ENCODE assay signal across 22 cellular contexts in genomic region chr10:69141304-69141703, GRCh38. TPM values are rescaled to one million over a fixed set of nuclear protein-coding genes. Genes with fewer than 3 reads are reported as not detected.
"Had no signal": no experiment of that assay in that cellular context is flagged by ENCODE, and none has a peak within 500 bp of the region (broad histone marks: within the 10 kb centered on the region; RNA-seq: fewer than 3 reads in every experiment).

No MANE protein-coding gene starts in this region.

- H3K27me3 Mint-ChIP-seq: activated CD4-positive, alpha-beta memory T cell treated with anti-CD3 and anti-CD28 coated beads, Interleukin-2, amount 10 ng/mL, durations not matched to agents 7 days and 5 days; activated naive CD4-positive, alpha-beta T cell treated with anti-CD3 and anti-CD28 coated beads, Interleukin-2, amount 10 ng/mL, durations not matched to agents 7 days and 5 days; activated naive CD8-positive, alpha-beta T cell treated with anti-CD3 and anti-CD28 coated beads, Interleukin-2, amount 50 U/mL, for 24 hours; naive thymus-derived CD8-positive, alpha-beta T cell; stimulated activated naive CD8-positive, alpha-beta T cell treated with anti-CD3 and anti-CD28 coated beads, Interleukin-15, amount 100 ng/mL, for 72 hours had no signal

- H3K27me3 ChIP-seq: brain microvascular endothelial cell, esophagus muscularis mucosa, neutrophil, suprapubic skin, transverse colon had no signal

- H2AFZ ChIP-seq: parathyroid adenoma had no signal

- H3K27ac ChIP-seq: brain microvascular endothelial cell, esophagus muscularis mucosa, neutrophil, parathyroid adenoma, suprapubic skin, transverse colon had no signal

- H3K9me3 ChIP-seq: esophagus muscularis mucosa, neutrophil, suprapubic skin, transverse colon had no signal

- H3K36me3 Mint-ChIP-seq: WTC11 had no signal

- H3K9me3 Mint-ChIP-seq: activated CD4-positive, alpha-beta memory T cell treated with anti-CD3 and anti-CD28 coated beads, Interleukin-2, amount 10 ng/mL, durations not matched to agents 7 days and 5 days; activated naive CD4-positive, alpha-beta T cell treated with anti-CD3 and anti-CD28 coated beads, Interleukin-2, amount 10 ng/mL, durations not matched to agents 7 days and 5 days; activated naive CD8-positive, alpha-beta T cell treated with anti-CD3 and anti-CD28 coated beads, Interleukin-2, amount 50 U/mL, for 24 hours; naive thymus-derived CD8-positive, alpha-beta T cell; stimulated activated naive CD8-positive, alpha-beta T cell treated with anti-CD3 and anti-CD28 coated beads, Interleukin-15, amount 100 ng/mL, for 72 hours; WTC11 had no signal

- H3K27ac Mint-ChIP-seq: activated CD4-positive, alpha-beta memory T cell treated with anti-CD3 and anti-CD28 coated beads, Interleukin-2, amount 10 ng/mL, durations not matched to agents 7 days and 5 days; activated naive CD4-positive, alpha-beta T cell treated with anti-CD3 and anti-CD28 coated beads, Interleukin-2, amount 10 ng/mL, durations not matched to agents 7 days and 5 days; activated naive CD8-positive, alpha-beta T cell treated with anti-CD3 and anti-CD28 coated beads, Interleukin-2, amount 50 U/mL, for 24 hours; stimulated activated naive CD8-positive, alpha-beta T cell treated with anti-CD3 and anti-CD28 coated beads, Interleukin-15, amount 100 ng/mL, for 72 hours; WTC11 had no signal

- H3K4me3 ChIP-seq: esophagus muscularis mucosa, smooth muscle cell, suprapubic skin, transverse colon had no signal

- H3K4me2 ChIP-seq: smooth muscle cell had no signal

- H3K4me3 Mint-ChIP-seq: activated CD4-positive, alpha-beta memory T cell treated with anti-CD3 and anti-CD28 coated beads, Interleukin-2, amount 10 ng/mL, durations not matched to agents 7 days and 5 days; activated naive CD4-positive, alpha-beta T cell treated with anti-CD3 and anti-CD28 coated beads, Interleukin-2, amount 10 ng/mL, durations not matched to agents 7 days and 5 days; activated naive CD8-positive, alpha-beta T cell treated with anti-CD3 and anti-CD28 coated beads, Interleukin-2, amount 50 U/mL, for 24 hours; naive thymus-derived CD8-positive, alpha-beta T cell; stimulated activated naive CD8-positive, alpha-beta T cell treated with anti-CD3 and anti-CD28 coated beads, Interleukin-15, amount 100 ng/mL, for 72 hours; WTC11 had no signal

- H3K4me1 Mint-ChIP-seq: activated naive CD4-positive, alpha-beta T cell treated with anti-CD3 and anti-CD28 coated beads, Interleukin-2, amount 10 ng/mL, durations not matched to agents 7 days and 5 days; WTC11 had no signal

- H3K9ac ChIP-seq: parathyroid adenoma had no signal

- H3K4me1 ChIP-seq: parathyroid adenoma, suprapubic skin had no signal

- ATAC-seq: activated naive CD8-positive, alpha-beta T cell treated with anti-CD3 and anti-CD28 coated beads, Interleukin-2, amount 50 U/mL, for 24 hours; left cardiac atrium; naive thymus-derived CD8-positive, alpha-beta T cell; sciatic nerve; stimulated activated naive CD8-positive, alpha-beta T cell treated with anti-CD3 and anti-CD28 coated beads, Interleukin-15, amount 100 ng/mL, for 72 hours; WTC11 had no signal

- FAIRE-seq: TTC549 had no signal

- DNase-seq: activated CD4-positive, alpha-beta memory T cell treated with anti-CD3 and anti-CD28 coated beads, Interleukin-2, amount 10 ng/mL, durations not matched to agents 7 days and 5 days; activated CD4-positive, alpha-beta T cell treated with anti-CD3 and anti-CD28 coated beads for 4 hours; activated effector memory CD4-positive, alpha-beta T cell treated with Interleukin-2 at 50 U/mL for 16 hours; activated naive CD4-positive, alpha-beta T cell treated with anti-CD3 and anti-CD28 coated beads, Interleukin-2, amount 10 ng/mL, durations not matched to agents 7 days and 5 days; activated naive CD8-positive, alpha-beta T cell treated with anti-CD3 and anti-CD28 coated beads, Interleukin-2, amount 50 U/mL, for 24 hours; activated T-cell treated with anti-CD3 and anti-CD28 coated beads, Interleukin-2, amount 50 U/mL, for 48 hours; anterior cingulate cortex; brain microvascular endothelial cell; effector CD4-positive, alpha-beta T cell; left cardiac atrium; naive thymus-derived CD8-positive, alpha-beta T cell; stimulated activated CD4-positive, alpha-beta T cell treated with anti-CD3 and anti-CD28 coated beads, Interleukin-4, amount 100 ng/mL, for 1 hour; stimulated activated naive CD8-positive, alpha-beta T cell treated with anti-CD3 and anti-CD28 coated beads, Interleukin-15, amount 100 ng/mL, for 72 hours; transverse colon had no signal

RNA-seq across cellular contexts. Expression of gene SRGN, which starts 53.4 kb away (rescaled TPM):
- total RNA-seq: smooth muscle cell had no signal
- polyA plus RNA-seq: smooth muscle cell had no signal
